28 cellular contexts compared by ENCODE assay signal in genomic region chr3:124398594-124398993, GRCh38.
"Had no signal": no experiment of that assay in that cellular context is flagged by ENCODE, and none has a peak within 500 bp of the region (broad histone marks: within the 10 kb centered on the region; RNA-seq: fewer than 3 reads in every experiment).

No MANE protein-coding gene starts in this region.

- FAIRE-seq: small intestine had no signal

- H3K79me2 ChIP-seq: parathyroid adenoma had no signal

- H3K4me1 ChIP-seq: psoas muscle, suprapubic skin, upper lobe of right lung, uterus had no signal

- H3K9me3 ChIP-seq: ovary, psoas muscle, right lobe of liver, sigmoid colon, suprapubic skin, testis, thyroid gland, transverse colon, upper lobe of right lung, uterus had no signal

- H3K9ac ChIP-seq: parathyroid adenoma had no signal

- H3K27ac ChIP-seq: ovary, parathyroid adenoma, psoas muscle, sigmoid colon, suprapubic skin, testis, thyroid gland, transverse colon, upper lobe of right lung, uterus had no signal

- H3K27me3 ChIP-seq: ovary, right lobe of liver, sigmoid colon, suprapubic skin, testis, thyroid gland, transverse colon, upper lobe of right lung, uterus had no signal

- DNase-seq: naive B cell; naive thymus-derived CD8-positive, alpha-beta T cell; nephron progenitor cell; occipital lobe; ovary; psoas muscle; right cardiac atrium; right lobe of liver; sigmoid colon; small intestine; stimulated activated CD4-positive, alpha-beta T cell treated with anti-CD3 and anti-CD28 coated beads, Interleukin-12 subunit alpha, Interleukin-12 subunit beta, amount 100 ng/mL, for 4 hours; stimulated activated CD4-positive, alpha-beta T cell treated with anti-CD3 and anti-CD28 coated beads, Interleukin-1b, Interleukin-23, amount 100 ng/mL, for 48 hours; stimulated activated CD4-positive, alpha-beta T cell treated with anti-CD3 and anti-CD28 coated beads, Interleukin-4, amount 100 ng/mL, for 1 hour; stimulated activated CD4-positive, alpha-beta T cell treated with anti-CD3 and anti-CD28 coated beads, Interleukin-4, amount 100 ng/mL, for 4 hours; stimulated activated CD8-positive, alpha-beta memory T cell treated with anti-CD3 and anti-CD28 coated beads, Interleukin-4, amount 100 ng/mL, for 48 hours; stimulated activated naive CD4-positive, alpha-beta T cell; stimulated activated naive CD8-positive, alpha-beta T cell treated with anti-CD3 and anti-CD28 coated beads, Interleukin-15, amount 100 ng/mL, for 72 hours; stimulated activated naive CD8-positive, alpha-beta T cell treated with anti-CD3 and anti-CD28 coated beads, Interleukin-15, Interleukin-2, amounts not matched to agents 100 U/mL and 50 U/mL, for 24 hours; substantia nigra; testis; thyroid gland; transverse colon; upper lobe of right lung; uterus had no signal

- H3K4me3 ChIP-seq: ovary, psoas muscle, right lobe of liver, sigmoid colon, suprapubic skin, testis, thyroid gland, transverse colon, upper lobe of right lung, uterus had no signal

- H2AFZ ChIP-seq: parathyroid adenoma had no signal

- H3K36me3 ChIP-seq: ovary, right lobe of liver, sigmoid colon, suprapubic skin, thyroid gland, transverse colon, upper lobe of right lung, uterus had no signal

- ATAC-seq: naive thymus-derived CD8-positive, alpha-beta T cell; natural killer cell treated with Interleukin-12 subunit alpha and Interleukin-12 subunit beta and Interleukin-15 and Interleukin-18, amount 100 ng/mL, for 72 hours; psoas muscle; right cardiac atrium; stimulated activated memory B cell treated with anti-CD40 and anti-IgM and Interleukin-4, amounts not matched to agents 10 μg/mL and 1 μg/mL and 100 μg/mL, for 72 hours; stimulated activated naive CD8-positive, alpha-beta T cell treated with anti-CD3 and anti-CD28 coated beads, Interleukin-15, amount 100 ng/mL, for 72 hours; stimulated activated naive CD8-positive, alpha-beta T cell treated with anti-CD3 and anti-CD28 coated beads, Interleukin-15, Interleukin-2, amounts not matched to agents 100 U/mL and 50 U/mL, for 24 hours; upper lobe of right lung had no signal
